Comparison of ENCODE assay signal across 12 cellular contexts in genomic region chr16:57113042-57113453, GRCh38. TPM values are rescaled to one million over a fixed set of nuclear protein-coding genes. Genes with fewer than 3 reads are reported as not detected.
DNase-seq lines count a peak whose midpoint lies in the region; ATAC-seq and TF ChIP-seq lines count a peak whose summit lies in the region.
"Had no signal": no experiment of that assay in that cellular context is flagged by ENCODE, and none has a peak within 500 bp of the region (broad histone marks: within the 10 kb centered on the region; RNA-seq: fewer than 3 reads in every experiment).

No MANE protein-coding gene starts in this region.

- H3K9ac ChIP-seq in BLaER1 treated with 17β-estradiol and CSF1 and Interleukin-3, amounts not matched to agents 10 nM and 100 nM: peak overlapping the region in 2 of 11 experiments; percentile 37 to 56; a peak in 1 of 22 replicates

- H3K9me3 Mint-ChIP-seq in T-helper 2 cell treated with Interferon-gamma antibody and Interleukin-4, amounts not matched to agents 5 μg/mL and 100 μg/mL, for 36 hours: no peaks in the 10 kb centered on the region
- H3K9me3 Mint-ChIP-seq: CD8-positive, alpha-beta T cell had no signal

- H3K36me3 ChIP-seq in BLaER1 treated with 17β-estradiol and CSF1 and Interleukin-3, amounts not matched to agents 10 nM and 100 nM: peaks cover 30 to 58% (median 45%) of the 10 kb centered on the region in 11 experiments
- H3K36me3 ChIP-seq in neutrophil: peaks cover 46% of the 10 kb centered on the region

- no peak overlapping the region for H3K4me3 ChIP-seq in BLaER1 treated with 17β-estradiol and CSF1 and Interleukin-3, amounts not matched to agents 10 nM and 100 nM
- H3K4me3 ChIP-seq in neutrophil (ENCODE audit: low read depth in 1 of 2, low read length in 1 of 2): no peak overlapping the region

- peak overlapping the region in 1 of 11 experiments; percentile 50; a peak in 2 of 22 replicates for H3K27ac ChIP-seq in BLaER1 treated with 17β-estradiol and CSF1 and Interleukin-3, amounts not matched to agents 10 nM and 100 nM
- H3K27ac ChIP-seq in cingulate gyrus (ENCODE audit: low read depth, low read length) (peak overlapping the region; percentile 97), neutrophil (peak overlapping the region; percentile 81)
- H3K27ac ChIP-seq: HL-60 had no signal

- no peaks in the 10 kb centered on the region for H3K9me3 ChIP-seq in BLaER1 treated with 17β-estradiol and CSF1 and Interleukin-3, amounts not matched to agents 10 nM and 100 nM (replicated peaks in 1 of 11)
- no peaks in the 10 kb centered on the region for H3K9me3 ChIP-seq in neutrophil

- no peak for TF ChIP-seq CTCF in neutrophil (IDR thresholded peaks at IDR 0.05)

- no peak overlapping the region for H3K4me3 Mint-ChIP-seq in T-helper 2 cell treated with Interferon-gamma antibody and Interleukin-4, amounts not matched to agents 5 μg/mL and 100 μg/mL, for 36 hours
- H3K4me3 Mint-ChIP-seq: CD8-positive, alpha-beta T cell had no signal

- no peaks in the 10 kb centered on the region for H3K27me3 Mint-ChIP-seq in T-helper 2 cell treated with Interferon-gamma antibody and Interleukin-4, amounts not matched to agents 5 μg/mL and 100 μg/mL, for 36 hours (ENCODE audit: low read depth)

- peak; percentile 52 for DNase-seq in M059J (ENCODE audit: low read depth)
- DNase-seq in cerebellar nuclear complex (lab: John Stamatoyannopoulos, UW): no peak
- DNase-seq in T-helper 2 cell treated with Interferon-gamma antibody and Interleukin-4, amounts not matched to agents 5 μg/mL and 100 μg/mL, for 36 hours (ENCODE audit: low spot score): no peak
- DNase-seq in NCI-H1105 (lab: John Stamatoyannopoulos, UW): no peak
- DNase-seq: CD8-positive, alpha-beta T cell; erythroblast; NCI-H187 treated with DMSO at 0.1 percent for 48 hours had no signal

- H3K4me1 Mint-ChIP-seq in T-helper 2 cell treated with Interferon-gamma antibody and Interleukin-4, amounts not matched to agents 5 μg/mL and 100 μg/mL, for 36 hours (ENCODE audit: low read depth): no peaks in the 10 kb centered on the region

- H3K27me3 ChIP-seq in BLaER1 treated with 17β-estradiol and CSF1 and Interleukin-3, amounts not matched to agents 10 nM and 100 nM: no peaks in the 10 kb centered on the region
- H3K27me3 ChIP-seq in neutrophil: no peaks in the 10 kb centered on the region

- no peaks in the 10 kb centered on the region for H3K36me3 Mint-ChIP-seq in T-helper 2 cell treated with Interferon-gamma antibody and Interleukin-4, amounts not matched to agents 5 μg/mL and 100 μg/mL, for 36 hours (ENCODE audit: low read depth)

- H3K4me2 ChIP-seq in BLaER1 treated with 17β-estradiol and CSF1 and Interleukin-3, amounts not matched to agents 10 nM and 100 nM: peak overlapping the region; percentile 37 to 70 (median 53); a peak in 20 of 22 replicates

- ATAC-seq in GM19035 (IDR thresholded peaks at IDR 0.05; ENCODE audit: unreplicated experiment): no peak
- ATAC-seq: CD8-positive, alpha-beta T cell had no signal

- H3K4me1 ChIP-seq in BLaER1 treated with 17β-estradiol and CSF1 and Interleukin-3, amounts not matched to agents 10 nM and 100 nM: peaks cover 35 to 57% (median 48%) of the 10 kb centered on the region in 10 experiments
- H3K4me1 ChIP-seq in neutrophil (ENCODE audit: control insufficient read depth in 1 of 2, insufficient read depth in 1 of 2, low read depth in 1 of 2, low read length in 1 of 2): peaks cover 57 to 62% of the 10 kb centered on the region in 2 experiments

- H4K20me1 ChIP-seq in BLaER1 treated with 17β-estradiol and CSF1 and Interleukin-3, amounts not matched to agents 10 nM and 100 nM: peaks cover 8 to 66% (median 23%) of the 10 kb centered on the region in 11 experiments; a peak in 15 of 22 replicates

- H3K27ac Mint-ChIP-seq in T-helper 2 cell treated with Interferon-gamma antibody and Interleukin-4, amounts not matched to agents 5 μg/mL and 100 μg/mL, for 36 hours: no peak overlapping the region
- H3K27ac Mint-ChIP-seq: CD8-positive, alpha-beta T cell had no signal

RNA-seq across cellular contexts. Expression of gene CPNE2, which starts 20.7 kb away (rescaled TPM):
- total RNA-seq in M059J (2014; rRNA removed; shearing (Covaris generic)): 27.5 and 34.3 TPM in 2 replicates
